18 cellular contexts compared by ENCODE assay signal in the genomic region with DNA sequence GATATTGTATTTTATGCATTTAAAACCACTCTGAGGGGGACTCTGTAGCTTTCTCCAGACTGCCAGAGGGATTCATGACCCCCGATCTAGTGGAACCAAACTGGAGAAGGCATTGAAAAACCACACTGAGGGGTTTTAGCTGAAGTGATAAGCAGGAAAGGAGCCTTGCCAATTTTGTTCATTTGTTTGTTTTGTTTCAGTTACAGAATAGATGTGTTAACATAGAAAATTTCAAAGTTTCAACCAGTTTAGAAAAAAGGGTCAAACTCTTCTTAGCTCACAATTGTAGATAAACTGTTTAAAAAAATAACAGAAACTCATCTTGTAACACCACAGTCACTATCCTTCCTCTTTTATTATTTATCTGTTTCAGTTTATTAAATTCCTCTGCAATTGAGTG. TPM values are rescaled to one million over a fixed set of nuclear protein-coding genes. Genes with fewer than 3 reads are reported as not detected.
DNase-seq lines count a peak whose midpoint lies in the region; ATAC-seq lines count a peak whose summit lies in the region.
"Had no signal": no experiment of that assay in that cellular context is flagged by ENCODE, and none has a peak within 500 bp of the region (broad histone marks: within the 10 kb centered on the region; RNA-seq: fewer than 3 reads in every experiment).

No MANE protein-coding gene starts in this region.

- CTCF ChIA-PET in naive thymus-derived CD4-positive, alpha-beta T cell (lab: Charles Lee), result interaction anchor here (1.6 kb wide), 1 partner anchor 15 kb away, joined by 5 read pairs; no protein-coding TSS in a partner anchor

- no peaks in the 10 kb centered on the region for H3K27me3 Mint-ChIP-seq in activated CD4-positive, alpha-beta T cell treated with anti-CD3 and anti-CD28 coated beads, Interleukin-2, amount 10 ng/mL, durations not matched to agents 24 days and 14 days
- no peaks in the 10 kb centered on the region for H3K27me3 Mint-ChIP-seq in activated T-helper 2 cell treated with anti-CD3 and anti-CD28 coated beads, Interferon-gamma antibody, Interleukin-2, Interleukin-4, amounts not matched to agents 10 μg/mL and 5 μg/mL and 100 μg/mL, durations not matched to agents 14 hours and 24 hours and 36 hours (ENCODE audit: low read depth)
- no peaks in the 10 kb centered on the region for H3K27me3 Mint-ChIP-seq in naive thymus-derived CD4-positive, alpha-beta T cell

- peaks cover 99% of the 10 kb centered on the region for H3K79me2 ChIP-seq in GM23248 (ENCODE audit: insufficient read depth)

- H3K9ac ChIP-seq in GM23248, result no peak overlapping the region
- H3K9ac ChIP-seq: parathyroid adenoma had no signal

- peak overlapping the region; percentile 13 for H3K4me2 ChIP-seq in GM23248 (ENCODE audit: unreplicated experiment)

- H3K9me3 ChIP-seq in GM23248 (ENCODE audit: low read depth), result no peaks in the 10 kb centered on the region
- H3K9me3 ChIP-seq in naive thymus-derived CD4-positive, alpha-beta T cell (ENCODE audit: control insufficient read depth in 2 of 3, low read length in 3 of 3), result no peaks in the 10 kb centered on the region
- H3K9me3 ChIP-seq: colonic mucosa, lower lobe of right lung, SJSA1, upper lobe of right lung had no signal

- in situ Hi-C loops in GM23248 (cut with MboI), result no loop called here

- H3K4me1 Mint-ChIP-seq in activated CD4-positive, alpha-beta T cell treated with anti-CD3 and anti-CD28 coated beads, Interleukin-2, amount 10 ng/mL, durations not matched to agents 24 days and 14 days, result peaks cover 69% of the 10 kb centered on the region
- H3K4me1 Mint-ChIP-seq in activated T-helper 2 cell treated with anti-CD3 and anti-CD28 coated beads, Interferon-gamma antibody, Interleukin-2, Interleukin-4, amounts not matched to agents 10 μg/mL and 5 μg/mL and 100 μg/mL, durations not matched to agents 14 hours and 24 hours and 36 hours (ENCODE audit: low read depth), result peaks cover 79% of the 10 kb centered on the region
- H3K4me1 Mint-ChIP-seq in naive thymus-derived CD4-positive, alpha-beta T cell, result peaks cover 60 to 100% (median 88%) of the 10 kb centered on the region in 7 donors

- H4K20me1 ChIP-seq in GM23248 (ENCODE audit: insufficient read depth), result peaks cover 40% of the 10 kb centered on the region

- intact Hi-C loops in activated CD4-positive, alpha-beta T cell treated with anti-CD3 and anti-CD28 coated beads, Interleukin-2, amount 10 ng/mL, durations not matched to agents 24 days and 14 days (cut with micrococcal nuclease), result loop anchor here (2.0 to 5.0 kb wide), 2 partner anchors 103 to 170 kb away; no protein-coding TSS in a partner anchor
- intact Hi-C loops in activated T-helper 2 cell treated with anti-CD3 and anti-CD28 coated beads, Interferon-gamma antibody, Interleukin-2, Interleukin-4, amounts not matched to agents 10 μg/mL and 5 μg/mL and 100 μg/mL, durations not matched to agents 14 hours and 24 hours and 36 hours (cut with micrococcal nuclease), result loop anchor here (2.0 to 5.0 kb wide), 3 partner anchors 105 to 305 kb away; no protein-coding TSS in a partner anchor
- intact Hi-C loops in naive thymus-derived CD4-positive, alpha-beta T cell (cut with micrococcal nuclease), result loop anchor here in 1 of 2 donors (1.0 to 5.0 kb wide), 2 partner anchors 8 to 70 kb away; no protein-coding TSS in a partner anchor

- peak overlapping the region; percentile 81 for H3K27ac Mint-ChIP-seq in activated CD4-positive, alpha-beta T cell treated with anti-CD3 and anti-CD28 coated beads, Interleukin-2, amount 10 ng/mL, durations not matched to agents 24 days and 14 days
- H3K27ac Mint-ChIP-seq in activated T-helper 2 cell treated with anti-CD3 and anti-CD28 coated beads, Interferon-gamma antibody, Interleukin-2, Interleukin-4, amounts not matched to agents 10 μg/mL and 5 μg/mL and 100 μg/mL, durations not matched to agents 14 hours and 24 hours and 36 hours, result peak overlapping the region; percentile 73
- H3K27ac Mint-ChIP-seq in naive thymus-derived CD4-positive, alpha-beta T cell, result peak overlapping the region in 7 of 9 donors; percentile 1 to 76 (median 50)

- no peak overlapping the region for H2AFZ ChIP-seq in GM23248
- H2AFZ ChIP-seq: parathyroid adenoma had no signal

- POLR2A ChIA-PET in naive thymus-derived CD4-positive, alpha-beta T cell (lab: Charles Lee), result interaction anchor here (0.5 to 2.0 kb wide), 4 partner anchors 9 to 67 kb away, joined by 3 to 5 read pairs (median 4); a partner anchor contains a TSS

- H3K4me3 ChIP-seq in GM23248, result no peak overlapping the region
- no peak overlapping the region for H3K4me3 ChIP-seq in naive thymus-derived CD4-positive, alpha-beta T cell (ENCODE audit: low read length)
- H3K4me3 ChIP-seq: colonic mucosa, lower lobe of right lung, SJSA1, upper lobe of right lung had no signal

- ATAC-seq in naive thymus-derived CD4-positive, alpha-beta T cell, result no peak
- ATAC-seq: activated CD4-positive, CD25-positive, alpha-beta regulatory T cell treated with anti-CD3 and anti-CD28 coated beads, Interleukin-2, amount 50 U/mL, for 24 hours had no signal

- no peak overlapping the region for H3K27ac ChIP-seq in GM23248
- H3K27ac ChIP-seq in naive thymus-derived CD4-positive, alpha-beta T cell (ENCODE audit: low read depth, low read length), result no peak overlapping the region
- H3K27ac ChIP-seq: colonic mucosa, lower lobe of right lung, parathyroid adenoma, SJSA1 had no signal

- no peak for DNase-seq in activated CD4-positive, alpha-beta T cell treated with anti-CD3 and anti-CD28 coated beads, Interleukin-2, amount 10 ng/mL, durations not matched to agents 24 days and 14 days
- no peak for DNase-seq in activated CD4-positive, alpha-beta T cell treated with anti-CD3 and anti-CD28 coated beads for 4 hours
- DNase-seq in GM23248 (no peak), medulla oblongata (ENCODE audit: extremely low spot score) (no peak), AG08395 (ENCODE audit: low spot score) (no peak)
- DNase-seq in activated T-helper 2 cell treated with anti-CD3 and anti-CD28 coated beads, Interferon-gamma antibody, Interleukin-2, Interleukin-4, amounts not matched to agents 10 μg/mL and 5 μg/mL and 100 μg/mL, durations not matched to agents 14 hours and 24 hours and 36 hours (ENCODE audit: low spot score), result no peak
- no peak for DNase-seq in naive thymus-derived CD4-positive, alpha-beta T cell
- DNase-seq in central memory CD4-positive, alpha-beta T cell, result no peak
- DNase-seq: colonic mucosa; EL; hypothalamus; lower lobe of right lung; NK-92 treated with Interleukin-12 subunit alpha and Interleukin-12 subunit beta, amount 100 ng/mL, for 24 hours; stimulated activated CD4-positive, alpha-beta T cell treated with anti-CD3 and anti-CD28 coated beads, Interleukin-15, amount 100 ng/mL, for 24 hours; upper lobe of right lung had no signal

- H3K36me3 ChIP-seq in GM23248 (ENCODE audit: low read depth), result no peaks in the 10 kb centered on the region
- no peaks in the 10 kb centered on the region for H3K36me3 ChIP-seq in naive thymus-derived CD4-positive, alpha-beta T cell (ENCODE audit: control insufficient read depth in 2 of 3, insufficient read depth in 3 of 3, low read length in 3 of 3)
- H3K36me3 ChIP-seq: colonic mucosa, lower lobe of right lung, SJSA1, upper lobe of right lung had no signal

- H3K4me1 ChIP-seq in GM23248 (ENCODE audit: insufficient read depth), result peaks cover 61% of the 10 kb centered on the region
- H3K4me1 ChIP-seq in naive thymus-derived CD4-positive, alpha-beta T cell (ENCODE audit: control insufficient read depth in 2 of 2, insufficient read depth in 2 of 2, low read length in 2 of 2), result peaks cover 39 to 42% of the 10 kb centered on the region in 2 donors
- H3K4me1 ChIP-seq: colonic mucosa had no signal

- 97 to 100% methylated on average over 1 of the region's 1 CpG for WGBS in GM23248 (ENCODE audit: low coverage in 1 of 2, low lambda C conversion rate in 2 of 2, missing lambda C conversion rate in 2 of 2), 2 experiments

- H3K27me3 ChIP-seq in GM23248 (replicated peaks; ENCODE audit: insufficient read depth), result no peaks in the 10 kb centered on the region
- no peaks in the 10 kb centered on the region for H3K27me3 ChIP-seq in naive thymus-derived CD4-positive, alpha-beta T cell (ENCODE audit: control insufficient read depth in 2 of 2, insufficient read depth in 2 of 2, low read length in 2 of 2)
- H3K27me3 ChIP-seq: colonic mucosa, SJSA1, upper lobe of right lung had no signal

- no peaks in the 10 kb centered on the region for H3K9me2 ChIP-seq in GM23248 (ENCODE audit: insufficient read depth)

- peaks cover 32% of the 10 kb centered on the region for H3K36me3 Mint-ChIP-seq in activated CD4-positive, alpha-beta T cell treated with anti-CD3 and anti-CD28 coated beads, Interleukin-2, amount 10 ng/mL, durations not matched to agents 24 days and 14 days (ENCODE audit: low read depth)
- peaks cover 48% of the 10 kb centered on the region for H3K36me3 Mint-ChIP-seq in activated T-helper 2 cell treated with anti-CD3 and anti-CD28 coated beads, Interferon-gamma antibody, Interleukin-2, Interleukin-4, amounts not matched to agents 10 μg/mL and 5 μg/mL and 100 μg/mL, durations not matched to agents 14 hours and 24 hours and 36 hours (ENCODE audit: low read depth)
- peaks cover 0 to 21% (median 10%) of the 10 kb centered on the region in 5 donors for H3K36me3 Mint-ChIP-seq in naive thymus-derived CD4-positive, alpha-beta T cell

- H3F3A ChIP-seq in GM23248 (ENCODE audit: insufficient read depth), result peaks cover 51% of the 10 kb centered on the region

- H3K4me3 Mint-ChIP-seq in activated CD4-positive, alpha-beta T cell treated with anti-CD3 and anti-CD28 coated beads, Interleukin-2, amount 10 ng/mL, durations not matched to agents 24 days and 14 days, result peak overlapping the region; percentile 59
- no peak overlapping the region for H3K4me3 Mint-ChIP-seq in activated T-helper 2 cell treated with anti-CD3 and anti-CD28 coated beads, Interferon-gamma antibody, Interleukin-2, Interleukin-4, amounts not matched to agents 10 μg/mL and 5 μg/mL and 100 μg/mL, durations not matched to agents 14 hours and 24 hours and 36 hours (ENCODE audit: low read depth)
- peak overlapping the region in 5 of 10 donors; percentile 5 to 72 (median 20) for H3K4me3 Mint-ChIP-seq in naive thymus-derived CD4-positive, alpha-beta T cell

- peaks cover 5% of the 10 kb centered on the region for H3K9me3 Mint-ChIP-seq in activated CD4-positive, alpha-beta T cell treated with anti-CD3 and anti-CD28 coated beads, Interleukin-2, amount 10 ng/mL, durations not matched to agents 24 days and 14 days
- peaks cover 9% of the 10 kb centered on the region for H3K9me3 Mint-ChIP-seq in activated T-helper 2 cell treated with anti-CD3 and anti-CD28 coated beads, Interferon-gamma antibody, Interleukin-2, Interleukin-4, amounts not matched to agents 10 μg/mL and 5 μg/mL and 100 μg/mL, durations not matched to agents 14 hours and 24 hours and 36 hours
- H3K9me3 Mint-ChIP-seq in naive thymus-derived CD4-positive, alpha-beta T cell, result peaks cover 0 to 2% (median 0%) of the 10 kb centered on the region in 11 donors

RNA-seq across cellular contexts. Expression of a gene that starts 19.8 kb away (rescaled TPM):
- total RNA-seq in activated CD4-positive, alpha-beta T cell treated with anti-CD3 and anti-CD28 coated beads, Interleukin-2, amount 10 ng/mL, durations not matched to agents 24 days and 14 days, result 135 and 136 TPM in 2 replicates
- total RNA-seq in GM23248 (2014; rRNA removed; shearing (Covaris generic)), result 28.4 and 30.7 TPM in 2 replicates
- 10.8 and 11.6 TPM in 2 replicates for polyA plus RNA-seq in GM23248 (2016; fragmentation: Nextera tagmentation; extraction: Ambion mirVana)
- 106 and 110 TPM in 2 replicates for total RNA-seq in activated T-helper 2 cell treated with anti-CD3 and anti-CD28 coated beads, Interferon-gamma antibody, Interleukin-2, Interleukin-4, amounts not matched to agents 10 μg/mL and 5 μg/mL and 100 μg/mL, durations not matched to agents 14 hours and 24 hours and 36 hours
- 100 to 1,000 TPM in 4 of 5 experiments, 10 to 100 TPM in 1; 98.3 to 234 (median 119) TPM for total RNA-seq in naive thymus-derived CD4-positive, alpha-beta T cell
- polyA plus RNA-seq in naive thymus-derived CD4-positive, alpha-beta T cell, result 10 to 100 TPM; 15.7 to 17.5 TPM
